Comparison of ENCODE assay signal across 2 cellular contexts in the genomic region with DNA sequence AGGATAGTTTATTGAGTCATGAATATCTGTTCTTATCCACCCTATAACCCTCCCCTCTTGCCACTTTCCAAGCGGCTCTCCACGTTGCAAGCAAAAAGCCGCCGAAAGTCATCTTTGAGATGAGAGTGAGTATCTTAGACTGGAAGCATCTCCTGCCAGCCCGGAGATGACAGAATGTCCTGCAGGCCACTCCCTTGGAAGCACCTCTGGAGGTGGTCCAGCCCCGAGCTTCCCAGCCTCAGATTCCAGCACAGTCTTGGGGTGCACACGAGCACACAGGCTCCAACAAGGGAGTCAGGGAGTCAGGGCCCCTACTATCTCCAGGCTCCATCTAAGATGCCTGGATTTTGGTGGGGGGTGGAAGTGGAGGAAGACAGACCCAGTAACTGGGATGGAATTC.
TF ChIP-seq lines count a peak whose summit lies in the region.

No MANE protein-coding gene starts in this region.

TF ChIP-seq in A549, 52 proteins besides CTCF, POLR2A, EP300 and RAD21:
- no peak for TF ChIP-seq ZSCAN20 (CRISPR knock-in tag; IDR thresholded peaks at IDR 0.05)
- TF ChIP-seq MYC (IDR thresholded peaks at IDR 0.05; ENCODE audit: borderline replicate concordance, low read length): no peak
- no peak for TF ChIP-seq EHF (CRISPR knock-in tag; IDR thresholded peaks at IDR 0.05)
- TF ChIP-seq KDM1A (IDR thresholded peaks at IDR 0.05; ENCODE audit: low read depth): no peak
- TF ChIP-seq, protein P1, sequence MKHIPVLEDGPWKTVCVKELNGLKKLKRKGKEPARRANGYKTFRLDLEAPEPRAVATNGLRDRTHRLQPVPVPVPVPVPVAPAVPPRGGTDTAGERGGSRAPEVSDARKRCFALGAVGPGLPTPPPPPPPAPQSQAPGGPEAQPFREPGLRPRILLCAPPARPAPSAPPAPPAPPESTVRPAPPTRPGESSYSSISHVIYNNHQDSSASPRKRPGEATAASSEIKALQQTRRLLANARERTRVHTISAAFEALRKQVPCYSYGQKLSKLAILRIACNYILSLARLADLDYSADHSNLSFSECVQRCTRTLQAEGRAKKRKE (CRISPR knock-in tag; IDR thresholded peaks at IDR 0.05; ENCODE audit: low read depth): no peak
- TF ChIP-seq NPAS2 (CRISPR knock-in tag; IDR thresholded peaks at IDR 0.05; ENCODE audit: borderline replicate concordance): no peak
- no peak for TF ChIP-seq HOXB13 (CRISPR knock-in tag; IDR thresholded peaks at IDR 0.05; ENCODE audit: low read depth)
- TF ChIP-seq, protein P2, sequence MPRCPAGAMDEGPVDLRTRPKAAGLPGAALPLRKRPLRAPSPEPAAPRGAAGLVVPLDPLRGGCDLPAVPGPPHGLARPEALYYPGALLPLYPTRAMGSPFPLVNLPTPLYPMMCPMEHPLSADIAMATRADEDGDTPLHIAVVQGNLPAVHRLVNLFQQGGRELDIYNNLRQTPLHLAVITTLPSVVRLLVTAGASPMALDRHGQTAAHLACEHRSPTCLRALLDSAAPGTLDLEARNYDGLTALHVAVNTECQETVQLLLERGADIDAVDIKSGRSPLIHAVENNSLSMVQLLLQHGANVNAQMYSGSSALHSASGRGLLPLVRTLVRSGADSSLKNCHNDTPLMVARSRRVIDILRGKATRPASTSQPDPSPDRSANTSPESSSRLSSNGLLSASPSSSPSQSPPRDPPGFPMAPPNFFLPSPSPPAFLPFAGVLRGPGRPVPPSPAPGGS (IDR thresholded peaks at IDR 0.05): no peak

TF ChIP-seq in H1, 55 proteins besides CTCF, POLR2A, EP300 and RAD21:
- no peak for TF ChIP-seq GTF2F1 (IDR thresholded peaks at IDR 0.05; ENCODE audit: borderline replicate concordance, low read depth, low read length)
- no peak for TF ChIP-seq HDAC6 (IDR thresholded peaks at IDR 0.05; ENCODE audit: low read depth, low read length)
- TF ChIP-seq NRF1 (IDR thresholded peaks at IDR 0.05; ENCODE audit: low read depth, low read length): no peak
- no peak for TF ChIP-seq BCL11A (IDR thresholded peaks at IDR 0.05; ENCODE audit: low read depth in 2 of 2, low read length in 2 of 2)
- TF ChIP-seq, protein P3, sequence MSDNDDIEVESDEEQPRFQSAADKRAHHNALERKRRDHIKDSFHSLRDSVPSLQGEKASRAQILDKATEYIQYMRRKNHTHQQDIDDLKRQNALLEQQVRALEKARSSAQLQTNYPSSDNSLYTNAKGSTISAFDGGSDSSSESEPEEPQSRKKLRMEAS (IDR thresholded peaks at IDR 0.05): no peak
- TF ChIP-seq GABPA (IDR thresholded peaks at IDR 0.05; ENCODE audit: borderline replicate concordance, insufficient read depth, low read length): no peak
- no peak for TF ChIP-seq TCF12 (IDR thresholded peaks at IDR 0.05; ENCODE audit: low read depth, low read length)
- no peak for TF ChIP-seq SP1 (IDR thresholded peaks at IDR 0.05; ENCODE audit: low read depth, low read length)
TF ChIP-seq in H1: peak in this region for 0.
